20 cellular contexts compared by ENCODE assay signal in the genomic region with DNA sequence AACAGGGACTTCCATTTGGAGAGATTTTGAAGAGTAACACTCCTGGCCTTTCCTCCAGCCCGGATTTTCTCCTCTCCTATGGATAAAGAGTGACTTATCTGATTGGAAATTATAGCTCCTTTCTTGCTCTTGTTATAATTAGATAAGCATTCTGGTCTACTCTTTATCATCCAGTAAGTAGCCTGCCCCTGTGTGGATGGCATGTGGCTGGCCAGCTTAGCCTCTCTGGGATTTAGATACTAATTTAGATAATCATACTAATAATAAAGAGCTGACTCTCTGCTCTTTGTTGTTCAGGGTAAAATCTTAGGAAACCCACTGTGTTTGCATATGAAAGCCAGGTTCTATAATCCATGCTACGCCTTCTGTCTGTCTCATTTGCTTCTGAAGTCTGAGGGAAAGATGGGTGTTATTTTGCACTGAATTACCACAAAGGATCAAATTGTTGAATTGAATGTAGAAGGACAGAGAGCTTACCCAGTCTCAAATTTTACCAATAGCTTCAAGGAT.
DNase-seq lines count a peak whose midpoint lies in the region; ATAC-seq, FAIRE-seq and TF ChIP-seq lines count a peak whose summit lies in the region.
"Had no signal": no experiment of that assay in that cellular context is flagged by ENCODE, and none has a peak within 500 bp of the region (broad histone marks: within the 10 kb centered on the region; RNA-seq: fewer than 3 reads in every experiment).

No MANE protein-coding gene starts in this region.

- no peak overlapping the region for H3K27ac ChIP-seq in HUES6 (ENCODE audit: low read depth, low read length)
- peak overlapping the region; percentile 39 for H3K27ac ChIP-seq in cingulate gyrus (ENCODE audit: low read depth, low read length)
- H3K27ac ChIP-seq in neural cell (ENCODE audit: low read length): peak overlapping the region; percentile 43
- H3K27ac ChIP-seq: Peyer's patch had no signal

- no peak for TF ChIP-seq EP300 in neural cell (conservative IDR thresholded peaks at IDR 0.05; ENCODE audit: poor library complexity, severe bottlenecking)

- peak; percentile 16 for TF ChIP-seq CTCF in D721Med (IDR thresholded peaks at IDR 0.05; ENCODE audit: insufficient read depth, missing control alignments)
- no peak for TF ChIP-seq CTCF in neural cell (IDR thresholded peaks at IDR 0.05; ENCODE audit: poor library complexity, severe bottlenecking)

- H3K79me2 ChIP-seq in neural cell (replicated peaks; ENCODE audit: insufficient read depth, low read length): no peaks in the 10 kb centered on the region

- no peak for ATAC-seq in HG02870 (IDR thresholded peaks at IDR 0.05; ENCODE audit: unreplicated experiment)

- TF ChIP-seq RAD21 in neural cell (conservative IDR thresholded peaks at IDR 0.05): no peak

- no peak overlapping the region for H3K4me3 ChIP-seq in HUES6 (ENCODE audit: low read depth, low read length)
- no peak overlapping the region for H3K4me3 ChIP-seq in neural cell (ENCODE audit: low read length)
- H3K4me3 ChIP-seq in MG63: no peak overlapping the region
- H3K4me3 ChIP-seq: Peyer's patch had no signal

- DNase-seq in D721Med (ENCODE audit: insufficient read length, low spot score): no peak
- no peak for DNase-seq in NCI-H526 (lab: John Stamatoyannopoulos, UW)
- DNase-seq in MG63: no peak
- DNase-seq in HuH-7 (ENCODE audit: low spot score): no peak
- DNase-seq: AML-193; Calu3; CD4-positive, alpha-beta T cell; DND-41; GF-D8; MV-4-11; NCI-H1417 treated with DMSO at 0.1 percent for 48 hours; NCI-H2029 treated with DMSO at 0.1 percent for 48 hours; NCI-H526 treated with DMSO at 0.1 percent for 48 hours; Peyer's patch; Right ventricle myocardium superior had no signal

- H3K9me3 ChIP-seq in HUES6 (ENCODE audit: control insufficient read depth, insufficient read depth, low read depth, low read length) (no peaks in the 10 kb centered on the region), neural cell (ENCODE audit: low read length) (no peaks in the 10 kb centered on the region), MG63 (no peaks in the 10 kb centered on the region)
- H3K9me3 ChIP-seq: Peyer's patch had no signal

- no peaks in the 10 kb centered on the region for H4K20me1 ChIP-seq in neural cell (ENCODE audit: insufficient read depth)

- peaks cover 13% of the 10 kb centered on the region for H3K4me1 ChIP-seq in HUES6 (ENCODE audit: control insufficient read depth, insufficient read depth, low read length)
- H3K4me1 ChIP-seq: Peyer's patch had no signal

- H3K36me3 ChIP-seq in HUES6 (ENCODE audit: control insufficient read depth, insufficient read depth, low read length) (no peaks in the 10 kb centered on the region), neural cell (ENCODE audit: insufficient read depth, low read length) (no peaks in the 10 kb centered on the region), MG63 (no peaks in the 10 kb centered on the region)
- H3K36me3 ChIP-seq: Peyer's patch had no signal

- peak overlapping the region; percentile 4 for H2AFZ ChIP-seq in neural cell (ENCODE audit: low read depth, low read length)

- no peak overlapping the region for H3K4me2 ChIP-seq in neural cell (ENCODE audit: low read length)

- no peaks in the 10 kb centered on the region for H3K27me3 ChIP-seq in HUES6 (ENCODE audit: control insufficient read depth, insufficient read depth, low read length)
- no peaks in the 10 kb centered on the region for H3K27me3 ChIP-seq in neural cell (ENCODE audit: insufficient read depth, low read depth, low read length)
- H3K27me3 ChIP-seq in MG63: no peaks in the 10 kb centered on the region
- H3K27me3 ChIP-seq: Peyer's patch had no signal

- H3K9ac ChIP-seq in HUES6 (ENCODE audit: low read length): peak overlapping the region; percentile 13
- H3K9ac ChIP-seq in neural cell (ENCODE audit: low read length): no peak overlapping the region

- H3K9me2 ChIP-seq in neural cell (ENCODE audit: insufficient read depth, low read length): no peaks in the 10 kb centered on the region

- FAIRE-seq in D721Med (lab: Jason Lieb, UNC): peak; percentile 89
- FAIRE-seq: GM19239 had no signal

- H3F3A ChIP-seq in neural cell (ENCODE audit: insufficient read depth, low read length, poor library complexity, severe bottlenecking): peaks cover 4% of the 10 kb centered on the region

TF ChIP-seq in neural cell, 6 proteins besides CTCF, POLR2A, EP300 and RAD21:
- no peak for TF ChIP-seq MXI1 (conservative IDR thresholded peaks at IDR 0.05; ENCODE audit: poor library complexity, severe bottlenecking)
- TF ChIP-seq, protein P1, sequence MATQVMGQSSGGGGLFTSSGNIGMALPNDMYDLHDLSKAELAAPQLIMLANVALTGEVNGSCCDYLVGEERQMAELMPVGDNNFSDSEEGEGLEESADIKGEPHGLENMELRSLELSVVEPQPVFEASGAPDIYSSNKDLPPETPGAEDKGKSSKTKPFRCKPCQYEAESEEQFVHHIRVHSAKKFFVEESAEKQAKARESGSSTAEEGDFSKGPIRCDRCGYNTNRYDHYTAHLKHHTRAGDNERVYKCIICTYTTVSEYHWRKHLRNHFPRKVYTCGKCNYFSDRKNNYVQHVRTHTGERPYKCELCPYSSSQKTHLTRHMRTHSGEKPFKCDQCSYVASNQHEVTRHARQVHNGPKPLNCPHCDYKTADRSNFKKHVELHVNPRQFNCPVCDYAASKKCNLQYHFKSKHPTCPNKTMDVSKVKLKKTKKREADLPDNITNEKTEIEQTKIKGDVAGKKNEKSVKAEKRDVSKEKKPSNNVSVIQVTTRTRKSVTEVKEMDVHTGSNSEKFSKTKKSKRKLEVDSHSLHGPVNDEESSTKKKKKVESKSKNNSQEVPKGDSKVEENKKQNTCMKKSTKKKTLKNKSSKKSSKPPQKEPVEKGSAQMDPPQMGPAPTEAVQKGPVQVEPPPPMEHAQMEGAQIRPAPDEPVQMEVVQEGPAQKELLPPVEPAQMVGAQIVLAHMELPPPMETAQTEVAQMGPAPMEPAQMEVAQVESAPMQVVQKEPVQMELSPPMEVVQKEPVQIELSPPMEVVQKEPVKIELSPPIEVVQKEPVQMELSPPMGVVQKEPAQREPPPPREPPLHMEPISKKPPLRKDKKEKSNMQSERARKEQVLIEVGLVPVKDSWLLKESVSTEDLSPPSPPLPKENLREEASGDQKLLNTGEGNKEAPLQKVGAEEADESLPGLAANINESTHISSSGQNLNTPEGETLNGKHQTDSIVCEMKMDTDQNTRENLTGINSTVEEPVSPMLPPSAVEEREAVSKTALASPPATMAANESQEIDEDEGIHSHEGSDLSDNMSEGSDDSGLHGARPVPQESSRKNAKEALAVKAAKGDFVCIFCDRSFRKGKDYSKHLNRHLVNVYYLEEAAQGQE (IDR thresholded peaks at IDR 0.05; ENCODE audit: borderline replicate concordance): no peak
- TF ChIP-seq EZH2 (IDR thresholded peaks at IDR 0.05; ENCODE audit: borderline replicate concordance, insufficient read depth, low read length, poor library complexity, severe bottlenecking): no peak
- no peak for TF ChIP-seq TAF1 (IDR thresholded peaks at IDR 0.05; ENCODE audit: low read depth)
- no peak for TF ChIP-seq SMC3 (conservative IDR thresholded peaks at IDR 0.05; ENCODE audit: poor library complexity)
- no peak for TF ChIP-seq POLR2AphosphoS5 (IDR thresholded peaks at IDR 0.05)
